ENCODE assay signal across 8 cellular contexts in genomic region chr7:128783143-128783799, GRCh38. TPM values are rescaled to one million over a fixed set of nuclear protein-coding genes. Genes with fewer than 3 reads are reported as not detected.
DNase-seq lines count a peak whose midpoint lies in the region; ATAC-seq, FAIRE-seq and TF ChIP-seq lines count a peak whose summit lies in the region.

No MANE protein-coding gene starts in this region.

- H3K27ac ChIP-seq in kidney (ENCODE audit: low read depth in 2 of 2, low read length in 2 of 2) = no peak overlapping the region
- no peak overlapping the region for H3K27ac ChIP-seq in CD4-positive, alpha-beta memory T cell (ENCODE audit: low read depth, low read length)

- H3K36me3 ChIP-seq in bronchial epithelial cell (ENCODE audit: control insufficient read depth, insufficient read depth, low read length) (no peaks in the 10 kb centered on the region), kidney (ENCODE audit: control insufficient read depth in 1 of 2, insufficient read depth in 2 of 2, low read length in 2 of 2) (no peaks in the 10 kb centered on the region)
- no peaks in the 10 kb centered on the region for H3K36me3 ChIP-seq in CD4-positive, alpha-beta memory T cell (ENCODE audit: insufficient read depth, low read length)

- H3K4me1 ChIP-seq in kidney (ENCODE audit: control insufficient read depth in 1 of 2, insufficient read depth in 1 of 2, low read depth in 1 of 2, low read length in 2 of 2) = no peaks in the 10 kb centered on the region
- H3K4me1 ChIP-seq in CD4-positive, alpha-beta memory T cell (ENCODE audit: insufficient read depth, low read length) = no peaks in the 10 kb centered on the region

- H3K36me3 Mint-ChIP-seq in HFFc6 (ENCODE audit: low read depth) (peaks cover 4% of the 10 kb centered on the region; the same call in 1 of the 2 replicates), type B pancreatic cell (no peaks in the 10 kb centered on the region)
- H3K36me3 Mint-ChIP-seq in CD4-positive, alpha-beta memory T cell = no peaks in the 10 kb centered on the region

- H3K9ac ChIP-seq in kidney (ENCODE audit: low read length in 2 of 2) = no peak overlapping the region

- intact Hi-C loops in kidney (cut with DNase I) = no loop called here
- intact Hi-C loops in CD4-positive, alpha-beta memory T cell (cut with micrococcal nuclease) = no loop called here

- no peak for ATAC-seq in GM18867 (IDR thresholded peaks at IDR 0.05; ENCODE audit: unreplicated experiment)
- ATAC-seq in GM18909 (IDR thresholded peaks at IDR 0.05; ENCODE audit: poor library complexity, unreplicated experiment) = no peak

- H3K27me3 ChIP-seq in bronchial epithelial cell (ENCODE audit: control insufficient read depth, insufficient read depth, low read length) = no peaks in the 10 kb centered on the region
- no peaks in the 10 kb centered on the region for H3K27me3 ChIP-seq in CD4-positive, alpha-beta memory T cell (ENCODE audit: insufficient read depth, low read length)

- TF ChIP-seq CTCF in HFFc6 (IDR thresholded peaks at IDR 0.05) (no peak), bronchial epithelial cell (IDR thresholded peaks at IDR 0.05; ENCODE audit: insufficient read depth, low read length, severe bottlenecking) (no peak), kidney (IDR thresholded peaks at IDR 0.05; ENCODE audit: borderline replicate concordance, extremely low read depth, insufficient read depth) (no peak), type B pancreatic cell (conservative IDR thresholded peaks at IDR 0.05) (no peak)

- CTCF ChIA-PET in CD4-positive, alpha-beta memory T cell (lab: Charles Lee; ENCODE audit: partially characterized antibody) = interaction anchor here (0.9 to 1.5 kb wide), 2 partner anchors 11 to 16 kb away, joined by 3 read pairs; no protein-coding TSS in a partner anchor

- H3K4me1 Mint-ChIP-seq in HFFc6 (ENCODE audit: low read depth) (peaks cover 27% of the 10 kb centered on the region), type B pancreatic cell (ENCODE audit: unreplicated experiment) (peaks cover 14% of the 10 kb centered on the region)
- peaks cover 0 to 5% (median 2%) of the 10 kb centered on the region in 4 donors for H3K4me1 Mint-ChIP-seq in CD4-positive, alpha-beta memory T cell

- no peaks in the 10 kb centered on the region for H3K9me3 ChIP-seq in kidney (ENCODE audit: control insufficient read depth in 1 of 2, low read length in 2 of 2)
- no peaks in the 10 kb centered on the region for H3K9me3 ChIP-seq in CD4-positive, alpha-beta memory T cell (ENCODE audit: control insufficient read depth in 1 of 2, low read length in 2 of 2)

- DNase-seq in A172 (ENCODE audit: low spot score) = peak; percentile 13
- DNase-seq in HFFc6 = peak; percentile 68
- DNase-seq in bronchial epithelial cell (ENCODE audit: low read depth) = peak; percentile 44
- peak; percentile 82 for DNase-seq in kidney
- peak; percentile 86 for DNase-seq in type B pancreatic cell (ENCODE audit: extremely low spot score, unreplicated experiment)
- DNase-seq in CD4-positive, alpha-beta memory T cell = no peak

- peaks cover 5% of the 10 kb centered on the region; the same call in 1 of the 2 replicates for H3K9me3 Mint-ChIP-seq in HFFc6
- no peaks in the 10 kb centered on the region for H3K9me3 Mint-ChIP-seq in type B pancreatic cell
- peaks cover 0 to 7% (median 4%) of the 10 kb centered on the region in 8 donors for H3K9me3 Mint-ChIP-seq in CD4-positive, alpha-beta memory T cell

- H3K27ac Mint-ChIP-seq in HFFc6 (peak overlapping the region; percentile 15; the same call in 1 of the 2 replicates), type B pancreatic cell (peak overlapping the region; percentile 83)
- no peak overlapping the region for H3K27ac Mint-ChIP-seq in CD4-positive, alpha-beta memory T cell

- FAIRE-seq in bronchial epithelial cell (lab: Jason Lieb, UNC) (no peak), kidney (lab: Jason Lieb, UNC) (no peak)

- peak overlapping the region; percentile 44; the same call in 1 of the 2 replicates for H3K4me3 Mint-ChIP-seq in HFFc6
- peak overlapping the region; percentile 82 for H3K4me3 Mint-ChIP-seq in type B pancreatic cell
- no peak overlapping the region for H3K4me3 Mint-ChIP-seq in CD4-positive, alpha-beta memory T cell

- H3K27me3 Mint-ChIP-seq in HFFc6 (ENCODE audit: insufficient read depth) = peaks cover 12% of the 10 kb centered on the region
- H3K27me3 Mint-ChIP-seq in type B pancreatic cell = peaks cover 24% of the 10 kb centered on the region
- H3K27me3 Mint-ChIP-seq in CD4-positive, alpha-beta memory T cell = no peaks in the 10 kb centered on the region

- H3K4me3 ChIP-seq in bronchial epithelial cell (ENCODE audit: low read depth, low read length) (no peak overlapping the region), kidney (ENCODE audit: low read length in 2 of 2) (no peak overlapping the region)
- no peak overlapping the region for H3K4me3 ChIP-seq in CD4-positive, alpha-beta memory T cell (ENCODE audit: low read length in 2 of 2)

- POLR2A ChIA-PET in CD4-positive, alpha-beta memory T cell (lab: Charles Lee; ENCODE audit: partially characterized antibody) = no interaction called here

RNA-seq across cellular contexts. Expression of gene OPN1SW, which starts 7.7 kb away (rescaled TPM):
- not detected in 2 replicates for total RNA-seq in A172 (2014; rRNA removed; shearing (Covaris generic))
- not detected for total RNA-seq in HFFc6 (2021; fragmentation: NEBNext Ultra II Directional; extraction: Animal tissue kit (Norgen Biotek cat#: 25700))
- total RNA-seq in bronchial epithelial cell (not detected in 2 replicates), kidney (not detected), type B pancreatic cell (ENCODE audit: low replicate concordance) (not detected in 2 replicates)
- not detected for polyA plus RNA-seq in kidney (ENCODE audit: insufficient read depth, low read depth, low replicate concordance)
- not detected for total RNA-seq in CD4-positive, alpha-beta memory T cell
- not detected for polyA plus RNA-seq in CD4-positive, alpha-beta memory T cell

RNA-seq across cellular contexts. Expression of gene CCDC136, which starts 8.5 kb away (rescaled TPM):
- 5.3 and 7.0 TPM in 2 replicates for total RNA-seq in A172 (2014; rRNA removed; shearing (Covaris generic))
- 10 to 100 TPM in 4 of 6 experiments, 1 to 10 TPM in 2; 7.4 to 16.5 (median 13.7) TPM for total RNA-seq in HFFc6 (2021; fragmentation: NEBNext Ultra II Directional; extraction: Animal tissue kit (Norgen Biotek cat#: 25700))
- 0.26 and 0.64 TPM in 2 replicates for total RNA-seq in bronchial epithelial cell
- total RNA-seq in kidney = 4.2 TPM
- 1.4 TPM for polyA plus RNA-seq in kidney (ENCODE audit: insufficient read depth, low read depth, low replicate concordance)
- 4.2 and 44.2 TPM in 2 replicates for total RNA-seq in type B pancreatic cell (ENCODE audit: low replicate concordance)
- 10 to 100 TPM; 18.3 to 20.4 TPM for total RNA-seq in CD4-positive, alpha-beta memory T cell
- polyA plus RNA-seq in CD4-positive, alpha-beta memory T cell = 1 to 10 TPM in 1 of 2 donors, not detected in 1; 3.4 TPM

RNA-seq across cellular contexts. Expression of gene CALU, which starts 44.1 kb away (rescaled TPM):
- 420 and 457 TPM in 2 replicates for total RNA-seq in A172 (2014; rRNA removed; shearing (Covaris generic))
- total RNA-seq in HFFc6 (2021; fragmentation: NEBNext Ultra II Directional; extraction: Animal tissue kit (Norgen Biotek cat#: 25700)) = 100 to 1,000 TPM; 821 to 941 (median 887) TPM
- 248 and 280 TPM in 2 replicates for total RNA-seq in bronchial epithelial cell
- total RNA-seq in kidney = 75.1 TPM
- polyA plus RNA-seq in kidney (ENCODE audit: insufficient read depth, low read depth, low replicate concordance) = 32.9 TPM
- total RNA-seq in type B pancreatic cell (ENCODE audit: low replicate concordance) = 134 and 144 TPM in 2 replicates
- 10 to 100 TPM; 18.4 to 20.6 TPM for total RNA-seq in CD4-positive, alpha-beta memory T cell
- 10 to 100 TPM; 23.3 to 24.2 TPM for polyA plus RNA-seq in CD4-positive, alpha-beta memory T cell

RNA-seq across cellular contexts. Expression of gene FLNC, which starts 46.9 kb away (rescaled TPM):
- total RNA-seq in A172 (2014; rRNA removed; shearing (Covaris generic)) = 23.1 and 33.3 TPM in 2 replicates
- 100 to 1,000 TPM; 492 to 540 (median 512) TPM for total RNA-seq in HFFc6 (2021; fragmentation: NEBNext Ultra II Directional; extraction: Animal tissue kit (Norgen Biotek cat#: 25700))
- total RNA-seq in bronchial epithelial cell = 0.64 and 1.8 TPM in 2 replicates
- total RNA-seq in kidney = 12.2 TPM
- polyA plus RNA-seq in kidney (ENCODE audit: insufficient read depth, low read depth, low replicate concordance) = 2.8 TPM
- 20.3 and 54.0 TPM in 2 replicates for total RNA-seq in type B pancreatic cell (ENCODE audit: low replicate concordance)
- total RNA-seq in CD4-positive, alpha-beta memory T cell = under 1 TPM in 1 of 2 experiments, not detected in 1; 0.06 TPM
- polyA plus RNA-seq in CD4-positive, alpha-beta memory T cell = not detected

Comparison
In these comparisons a context has a peak if more than half of its experiments do, and no peak if none do; other contexts are left out.
1. DNase-seq: peak in A172 (single experiment), HFFc6 (single experiment), bronchial epithelial cell (single experiment), kidney (single experiment) and type B pancreatic cell (single experiment); none in CD4-positive, alpha-beta memory T cell (0 of 5).
2. H3K27ac Mint-ChIP-seq: peak in HFFc6 (single experiment) and type B pancreatic cell (single experiment); none in CD4-positive, alpha-beta memory T cell (0 of 7).
3. H3K4me3 Mint-ChIP-seq: peak in HFFc6 (single experiment) and type B pancreatic cell (single experiment); none in CD4-positive, alpha-beta memory T cell (0 of 8).